ENCODE assay signal across 29 cellular contexts in the genomic region with DNA sequence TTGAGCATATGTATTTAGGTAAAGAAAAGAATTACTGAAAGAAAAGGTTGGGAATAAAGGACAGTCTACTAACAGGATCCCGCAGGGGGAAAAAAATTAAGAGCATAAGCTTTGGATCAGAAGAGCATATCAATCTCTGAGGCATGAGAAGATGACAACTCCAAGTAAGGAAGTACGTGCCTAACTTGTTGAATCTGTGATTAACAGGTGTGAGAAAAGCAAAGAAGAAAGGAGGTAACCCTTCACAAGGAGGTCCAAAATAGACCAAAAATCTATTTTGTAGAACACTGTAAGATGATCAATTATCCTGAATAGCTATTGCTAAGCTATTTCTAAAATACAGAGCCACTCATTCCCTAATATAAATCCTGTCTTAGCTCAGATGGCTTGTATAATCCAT.
"Had no signal": no experiment of that assay in that cellular context is flagged by ENCODE, and none has a peak within 500 bp of the region (broad histone marks: within the 10 kb centered on the region; RNA-seq: fewer than 3 reads in every experiment).

No MANE protein-coding gene starts in this region.

- H3K36me3 ChIP-seq: ascending aorta, WERI-Rb-1 had no signal

- H3K4me3 Mint-ChIP-seq: activated CD4-positive, alpha-beta memory T cell treated with anti-CD3 and anti-CD28 coated beads, Interleukin-2, amount 10 ng/mL, durations not matched to agents 7 days and 5 days; activated CD8-positive, alpha-beta memory T cell treated with anti-CD3 and anti-CD28 coated beads, Interleukin-2, amount 10 ng/mL, durations not matched to agents 7 days and 5 days; activated naive CD8-positive, alpha-beta T cell treated with anti-CD3 and anti-CD28 coated beads, Interleukin-2, amount 10 ng/mL, durations not matched to agents 7 days and 5 days had no signal

- DNase-seq: activated CD4-positive, alpha-beta memory T cell treated with anti-CD3 and anti-CD28 coated beads, Interleukin-2, amount 10 ng/mL, durations not matched to agents 7 days and 5 days; activated CD4-positive, alpha-beta T cell treated with anti-CD3 and anti-CD28 coated beads for 1 hour; activated CD4-positive, alpha-beta T cell treated with anti-CD3 and anti-CD28 coated beads for 48 hours; activated CD4-positive, CD25-positive, alpha-beta regulatory T cell; activated CD8-positive, alpha-beta memory T cell treated with anti-CD3 and anti-CD28 coated beads for 24 hours; activated CD8-positive, alpha-beta memory T cell treated with anti-CD3 and anti-CD28 coated beads, Interleukin-2, amount 10 ng/mL, durations not matched to agents 7 days and 5 days; activated CD8-positive, alpha-beta memory T cell treated with anti-CD3 and anti-CD28 coated beads, Interleukin-2, amount 50 U/mL, for 48 hours; activated effector memory CD4-positive, alpha-beta T cell treated with Interleukin-2 at 50 U/mL for 16 hours; activated naive CD4-positive, alpha-beta T cell treated with anti-CD3 and anti-CD28 coated beads, Interleukin-2, amount 50 U/mL, for 16 hours; activated naive CD8-positive, alpha-beta T cell treated with anti-CD3 and anti-CD28 coated beads, Interleukin-2, amount 10 ng/mL, durations not matched to agents 7 days and 5 days; activated T-cell treated with anti-CD3 and anti-CD28 coated beads, Interleukin-2, amount 50 U/mL, for 48 hours; amygdala; cerebellar nuclear complex; NCI-H1092 treated with DMSO at 0.1 percent for 48 hours; NCI-H1417; NCI-H146; NCI-H187; NCI-H2029 treated with DMSO at 0.1 percent for 48 hours; NCI-H2107; NCI-H2171; NCI-H510A; NCI-H526; NCI-H748 treated with DMSO at 0.1 percent for 48 hours; PC-9; Right ventricle myocardium superior; T1000; WERI-Rb-1 had no signal

- H3K27ac ChIP-seq: ascending aorta, PC-9, RWPE1, WERI-Rb-1 had no signal

- H3K9me3 Mint-ChIP-seq: activated CD4-positive, alpha-beta memory T cell treated with anti-CD3 and anti-CD28 coated beads, Interleukin-2, amount 10 ng/mL, durations not matched to agents 7 days and 5 days; activated naive CD8-positive, alpha-beta T cell treated with anti-CD3 and anti-CD28 coated beads, Interleukin-2, amount 10 ng/mL, durations not matched to agents 7 days and 5 days had no signal

- H3K4me3 ChIP-seq: ascending aorta, PC-9 had no signal

- H3K27me3 ChIP-seq: ascending aorta had no signal

- H3K27ac Mint-ChIP-seq: activated CD4-positive, alpha-beta memory T cell treated with anti-CD3 and anti-CD28 coated beads, Interleukin-2, amount 10 ng/mL, durations not matched to agents 7 days and 5 days; activated CD8-positive, alpha-beta memory T cell treated with anti-CD3 and anti-CD28 coated beads, Interleukin-2, amount 10 ng/mL, durations not matched to agents 7 days and 5 days; activated naive CD8-positive, alpha-beta T cell treated with anti-CD3 and anti-CD28 coated beads, Interleukin-2, amount 10 ng/mL, durations not matched to agents 7 days and 5 days had no signal

- H3K27me3 Mint-ChIP-seq: activated CD4-positive, alpha-beta memory T cell treated with anti-CD3 and anti-CD28 coated beads, Interleukin-2, amount 10 ng/mL, durations not matched to agents 7 days and 5 days; activated CD8-positive, alpha-beta memory T cell treated with anti-CD3 and anti-CD28 coated beads, Interleukin-2, amount 10 ng/mL, durations not matched to agents 7 days and 5 days; activated naive CD8-positive, alpha-beta T cell treated with anti-CD3 and anti-CD28 coated beads, Interleukin-2, amount 10 ng/mL, durations not matched to agents 7 days and 5 days had no signal

- H3K9me3 ChIP-seq: ascending aorta had no signal

- ATAC-seq: activated CD8-positive, alpha-beta memory T cell treated with anti-CD3 and anti-CD28 coated beads, Interleukin-2, amount 10 ng/mL, durations not matched to agents 7 days and 5 days had no signal
